Comparison of ENCODE assay signal across 1 cellular context in the genomic region with DNA sequence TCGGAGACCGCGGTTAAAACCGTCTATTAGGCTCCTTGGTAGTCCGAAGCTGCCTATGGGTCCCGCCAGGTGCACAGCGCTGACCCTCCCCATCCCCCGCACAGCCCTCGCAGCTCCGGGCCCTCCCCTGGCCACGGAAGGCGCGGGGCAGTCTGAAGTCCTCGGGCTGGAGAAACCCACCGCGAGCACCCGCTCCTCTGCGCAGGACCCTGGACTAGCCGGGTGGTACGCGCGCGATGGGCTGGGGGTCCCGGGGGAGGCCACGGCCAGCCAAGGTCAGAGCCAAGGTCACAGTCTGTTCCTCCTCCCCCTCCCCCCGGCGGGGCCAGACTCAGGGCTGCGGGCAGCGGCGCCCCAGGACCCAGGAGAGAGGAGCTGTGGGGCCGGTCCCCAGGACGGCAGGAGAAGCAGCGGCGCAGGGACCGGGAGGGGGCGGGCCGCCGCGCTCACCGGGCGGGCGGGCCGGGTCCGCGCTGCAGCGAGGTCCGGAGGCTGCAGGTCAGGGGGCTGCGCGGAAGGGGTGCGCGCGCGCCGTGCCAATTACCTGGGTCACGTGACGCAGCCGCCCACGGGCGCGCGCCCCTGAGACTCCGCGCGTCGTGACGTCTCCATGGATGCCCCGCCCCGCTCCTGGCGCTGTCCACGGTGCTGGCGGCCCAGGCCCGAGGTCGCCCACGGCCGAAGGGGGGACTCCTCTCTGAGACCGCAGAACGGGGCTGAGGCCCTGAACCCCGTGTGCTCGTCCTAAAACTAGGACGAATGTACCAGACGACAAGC.
A peak's percentile ranks its signal among the peaks of the same experiment; 100 is the strongest.
TF ChIP-seq lines count a peak whose summit lies in the region.

OGDHL (minus strand) TSS at position 535 of the 777 bp plus-strand sequence. CDS start 3,731 bp downstream, outside the sequence.

TF ChIP-seq in K562, 482 proteins besides CTCF, POLR2A, EP300 and RAD21 (continued from another document and continues in another):
- TF ChIP-seq CHD7 (IDR thresholded peaks at IDR 0.05; ENCODE audit: low read depth, low read length): no peak
- TF ChIP-seq ZNF830 (CRISPR knock-in tag; IDR thresholded peaks at IDR 0.05): no peak
- peak; percentile 54; the same call in 1 of the 2 replicates for TF ChIP-seq CTBP1 (IDR thresholded peaks at IDR 0.05; ENCODE audit: borderline replicate concordance)
- peak; percentile 70; the same call in 1 of the 2 replicates for TF ChIP-seq LCOR (CRISPR knock-in tag; IDR thresholded peaks at IDR 0.05)
- TF ChIP-seq ZNF609 (CRISPR knock-in tag; IDR thresholded peaks at IDR 0.05; ENCODE audit: borderline replicate concordance): peak; percentile 85; the same call in 1 of the 2 replicates
- no peak for TF ChIP-seq NFIC (IDR thresholded peaks at IDR 0.05)
- no peak for TF ChIP-seq ZNF699 (CRISPR knock-in tag; IDR thresholded peaks at IDR 0.05; ENCODE audit: insufficient replicate concordance)
- peak; percentile 67; the same call in 1 of the 2 replicates for TF ChIP-seq ZBTB7A (IDR thresholded peaks at IDR 0.05; ENCODE audit: borderline replicate concordance, control insufficient read depth, low read depth, low read length)
- TF ChIP-seq ZC3H11A (IDR thresholded peaks at IDR 0.05; ENCODE audit: low read depth, low read length): no peak
- peak; percentile 53; the same call in 1 of the 2 replicates for TF ChIP-seq SMAD4 (CRISPR knock-in tag; conservative IDR thresholded peaks at IDR 0.05)
- peak; percentile 98 for TF ChIP-seq NR3C1 (CRISPR knock-in tag; IDR thresholded peaks at IDR 0.05)
- no peak for TF ChIP-seq SMARCA4 (IDR thresholded peaks at IDR 0.05)
- TF ChIP-seq, protein P1, sequence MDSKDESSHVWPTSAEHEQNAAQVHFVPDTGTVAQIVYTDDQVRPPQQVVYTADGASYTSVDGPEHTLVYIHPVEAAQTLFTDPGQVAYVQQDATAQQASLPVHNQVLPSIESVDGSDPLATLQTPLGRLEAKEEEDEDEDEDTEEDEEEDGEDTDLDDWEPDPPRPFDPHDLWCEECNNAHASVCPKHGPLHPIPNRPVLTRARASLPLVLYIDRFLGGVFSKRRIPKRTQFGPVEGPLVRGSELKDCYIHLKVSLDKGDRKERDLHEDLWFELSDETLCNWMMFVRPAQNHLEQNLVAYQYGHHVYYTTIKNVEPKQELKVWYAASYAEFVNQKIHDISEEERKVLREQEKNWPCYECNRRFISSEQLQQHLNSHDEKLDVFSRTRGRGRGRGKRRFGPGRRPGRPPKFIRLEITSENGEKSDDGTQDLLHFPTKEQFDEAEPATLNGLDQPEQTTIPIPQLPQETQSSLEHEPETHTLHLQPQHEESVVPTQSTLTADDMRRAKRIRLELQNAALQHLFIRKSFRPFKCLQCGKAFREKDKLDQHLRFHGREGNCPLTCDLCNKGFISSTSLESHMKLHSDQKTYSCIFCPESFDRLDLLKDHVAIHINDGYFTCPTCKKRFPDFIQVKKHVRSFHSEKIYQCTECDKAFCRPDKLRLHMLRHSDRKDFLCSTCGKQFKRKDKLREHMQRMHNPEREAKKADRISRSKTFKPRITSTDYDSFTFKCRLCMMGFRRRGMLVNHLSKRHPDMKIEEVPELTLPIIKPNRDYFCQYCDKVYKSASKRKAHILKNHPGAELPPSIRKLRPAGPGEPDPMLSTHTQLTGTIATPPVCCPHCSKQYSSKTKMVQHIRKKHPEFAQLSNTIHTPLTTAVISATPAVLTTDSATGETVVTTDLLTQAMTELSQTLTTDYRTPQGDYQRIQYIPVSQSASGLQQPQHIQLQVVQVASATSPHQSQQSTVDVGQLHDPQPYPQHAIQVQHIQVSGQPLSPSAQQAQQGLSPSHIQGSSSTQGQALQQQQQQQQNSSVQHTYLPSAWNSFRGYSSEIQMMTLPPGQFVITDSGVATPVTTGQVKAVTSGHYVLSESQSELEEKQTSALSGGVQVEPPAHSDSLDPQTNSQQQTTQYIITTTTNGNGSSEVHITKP (IDR thresholded peaks at IDR 0.05; ENCODE audit: partially characterized antibody): no peak
- TF ChIP-seq ZNF121 (CRISPR knock-in tag; conservative IDR thresholded peaks at IDR 0.05): no peak; the same call in 1 of the 2 replicates
- peak; percentile 52 for TF ChIP-seq MEIS2 (IDR thresholded peaks at IDR 0.05; ENCODE audit: partially characterized antibody)
- no peak for TF ChIP-seq KHSRP (IDR thresholded peaks at IDR 0.05)
- no peak for TF ChIP-seq STAT6 (CRISPR knock-in tag; IDR thresholded peaks at IDR 0.05)
- no peak for TF ChIP-seq SMARCC2 (IDR thresholded peaks at IDR 0.05; ENCODE audit: low read depth)
- TF ChIP-seq THRAP3 (IDR thresholded peaks at IDR 0.05; ENCODE audit: borderline replicate concordance): no peak
- TF ChIP-seq RBFOX2 (IDR thresholded peaks at IDR 0.05; ENCODE audit: low read depth, low read length): peak; percentile 42
- TF ChIP-seq ZNF778 (CRISPR knock-in tag; IDR thresholded peaks at IDR 0.05): no peak
- TF ChIP-seq, protein P2, sequence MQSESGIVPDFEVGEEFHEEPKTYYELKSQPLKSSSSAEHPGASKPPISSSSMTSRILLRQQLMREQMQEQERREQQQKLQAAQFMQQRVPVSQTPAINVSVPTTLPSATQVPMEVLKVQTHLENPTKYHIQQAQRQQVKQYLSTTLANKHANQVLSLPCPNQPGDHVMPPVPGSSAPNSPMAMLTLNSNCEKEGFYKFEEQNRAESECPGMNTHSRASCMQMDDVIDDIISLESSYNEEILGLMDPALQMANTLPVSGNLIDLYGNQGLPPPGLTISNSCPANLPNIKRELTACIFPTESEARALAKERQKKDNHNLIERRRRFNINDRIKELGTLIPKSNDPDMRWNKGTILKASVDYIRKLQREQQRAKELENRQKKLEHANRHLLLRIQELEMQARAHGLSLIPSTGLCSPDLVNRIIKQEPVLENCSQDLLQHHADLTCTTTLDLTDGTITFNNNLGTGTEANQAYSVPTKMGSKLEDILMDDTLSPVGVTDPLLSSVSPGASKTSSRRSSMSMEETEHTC (IDR thresholded peaks at IDR 0.05): peak; percentile 77; the same call in 1 of the 2 replicates
